In the genomic region with DNA sequence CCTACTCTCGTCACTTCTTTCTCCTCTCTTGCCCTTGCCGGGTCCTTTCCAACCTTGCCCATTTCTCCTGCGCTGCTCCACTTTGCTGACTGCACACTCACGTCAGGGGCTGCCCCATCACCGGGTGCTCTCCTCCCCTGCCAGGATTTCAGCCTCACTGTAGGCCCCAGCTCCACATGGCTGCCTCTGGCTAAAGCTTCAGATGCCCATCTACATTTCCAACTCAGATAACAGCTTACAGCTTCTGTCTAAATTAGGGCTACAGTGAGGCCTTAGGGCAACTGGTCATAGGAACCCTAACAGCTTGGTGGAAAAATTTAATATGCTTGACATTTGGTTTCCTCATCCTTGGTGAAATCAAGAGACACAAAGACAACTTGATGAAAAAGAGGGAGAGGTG, we compare ENCODE assay signal across 36 cellular contexts. TPM values are rescaled to one million over a fixed set of nuclear protein-coding genes. Genes with fewer than 3 reads are reported as not detected.
"Had no signal": no experiment of that assay in that cellular context is flagged by ENCODE, and none has a peak within 500 bp of the region (broad histone marks: within the 10 kb centered on the region; RNA-seq: fewer than 3 reads in every experiment).

No MANE protein-coding gene starts in this region.

- H3K9me3 ChIP-seq: neutrophil, pancreas, prostate gland, right atrium auricular region, spleen, suprapubic skin, testis, tibial artery, transverse colon, upper lobe of right lung, uterus had no signal

- H3K9ac ChIP-seq: neural progenitor cell had no signal

- ATAC-seq: naive thymus-derived CD8-positive, alpha-beta T cell; natural killer cell treated with Interleukin-12 subunit alpha and Interleukin-12 subunit beta and Interleukin-15 and Interleukin-18, amount 100 ng/mL, for 72 hours; pancreas; sciatic nerve; stimulated activated memory B cell treated with anti-CD40 and anti-IgM and Interleukin-4, amounts not matched to agents 10 μg/mL and 1 μg/mL and 100 μg/mL, for 72 hours; stimulated activated naive CD8-positive, alpha-beta T cell treated with anti-CD3 and anti-CD28 coated beads, Interleukin-15, amount 100 ng/mL, for 72 hours; stimulated activated naive CD8-positive, alpha-beta T cell treated with anti-CD3 and anti-CD28 coated beads, Interleukin-15, Interleukin-2, amounts not matched to agents 100 U/mL and 50 U/mL, for 24 hours; upper lobe of right lung had no signal

- H3K36me3 Mint-ChIP-seq: naive thymus-derived CD8-positive, alpha-beta T cell; natural killer cell treated with Interleukin-12 subunit alpha and Interleukin-12 subunit beta and Interleukin-15 and Interleukin-18, amount 100 ng/mL, for 72 hours; neural progenitor cell; stimulated activated memory B cell treated with anti-CD40 and anti-IgM and Interleukin-4, amounts not matched to agents 10 μg/mL and 1 μg/mL and 100 μg/mL, for 72 hours; type B pancreatic cell had no signal

- H3K27me3 ChIP-seq: neural progenitor cell, neutrophil, pancreas, right atrium auricular region, testis, tibial artery, upper lobe of right lung, uterus had no signal

- H3K9me3 Mint-ChIP-seq: naive thymus-derived CD8-positive, alpha-beta T cell; natural killer cell treated with Interleukin-12 subunit alpha and Interleukin-12 subunit beta and Interleukin-15 and Interleukin-18, amount 100 ng/mL, for 72 hours; nephron progenitor cell; neural progenitor cell; stimulated activated memory B cell treated with anti-CD40 and anti-IgM and Interleukin-4, amounts not matched to agents 10 μg/mL and 1 μg/mL and 100 μg/mL, for 72 hours; stimulated activated naive CD8-positive, alpha-beta T cell treated with anti-CD3 and anti-CD28 coated beads, Interleukin-15, amount 100 ng/mL, for 72 hours; type B pancreatic cell had no signal

- H3K4me3 ChIP-seq: neural progenitor cell, pancreas, prostate gland, right atrium auricular region, skin epidermis, smooth muscle cell, spleen, suprapubic skin, testis, tibial artery, transverse colon, upper lobe of right lung, uterus had no signal

- H3K27ac Mint-ChIP-seq: naive thymus-derived CD8-positive, alpha-beta T cell; natural killer cell treated with Interleukin-12 subunit alpha and Interleukin-12 subunit beta and Interleukin-15 and Interleukin-18, amount 100 ng/mL, for 72 hours; nephron progenitor cell; neural progenitor cell; stimulated activated memory B cell treated with anti-CD40 and anti-IgM and Interleukin-4, amounts not matched to agents 10 μg/mL and 1 μg/mL and 100 μg/mL, for 72 hours; stimulated activated naive CD8-positive, alpha-beta T cell treated with anti-CD3 and anti-CD28 coated beads, Interleukin-15, amount 100 ng/mL, for 72 hours; type B pancreatic cell had no signal

- H3K27ac ChIP-seq: neural progenitor cell, neutrophil, pancreas, prostate gland, right atrium auricular region, spleen, suprapubic skin, testis, tibial artery, transverse colon, upper lobe of right lung, uterus had no signal

- H3K4me1 ChIP-seq: neural progenitor cell, pancreas, prostate gland, right atrium auricular region, spleen, suprapubic skin, testis, transverse colon, upper lobe of right lung, uterus had no signal

- H3K36me3 ChIP-seq: neural progenitor cell, neutrophil, pancreas, prostate gland, right atrium auricular region, spleen, suprapubic skin, tibial artery, transverse colon, upper lobe of right lung, uterus had no signal

- H3K4me3 Mint-ChIP-seq: naive thymus-derived CD8-positive, alpha-beta T cell; natural killer cell treated with Interleukin-12 subunit alpha and Interleukin-12 subunit beta and Interleukin-15 and Interleukin-18, amount 100 ng/mL, for 72 hours; nephron progenitor cell; neural progenitor cell; stimulated activated memory B cell treated with anti-CD40 and anti-IgM and Interleukin-4, amounts not matched to agents 10 μg/mL and 1 μg/mL and 100 μg/mL, for 72 hours; stimulated activated naive CD8-positive, alpha-beta T cell treated with anti-CD3 and anti-CD28 coated beads, Interleukin-15, amount 100 ng/mL, for 72 hours; type B pancreatic cell had no signal

- H3K4me1 Mint-ChIP-seq: neural progenitor cell; stimulated activated memory B cell treated with anti-CD40 and anti-IgM and Interleukin-4, amounts not matched to agents 10 μg/mL and 1 μg/mL and 100 μg/mL, for 72 hours; stimulated activated naive CD8-positive, alpha-beta T cell treated with anti-CD3 and anti-CD28 coated beads, Interleukin-15, amount 100 ng/mL, for 72 hours had no signal

- DNase-seq: naive thymus-derived CD8-positive, alpha-beta T cell; nephron progenitor cell; nucleus accumbens; pancreas; retina; spleen; stimulated activated CD4-positive, alpha-beta T cell treated with anti-CD3 and anti-CD28 coated beads, Interleukin-12 subunit alpha, Interleukin-12 subunit beta, amount 100 ng/mL, for 4 hours; stimulated activated CD4-positive, alpha-beta T cell treated with anti-CD3 and anti-CD28 coated beads, Interleukin-1b, Interleukin-23, amount 100 ng/mL, for 48 hours; stimulated activated CD4-positive, alpha-beta T cell treated with anti-CD3 and anti-CD28 coated beads, Interleukin-4, amount 100 ng/mL, for 1 hour; stimulated activated CD4-positive, alpha-beta T cell treated with anti-CD3 and anti-CD28 coated beads, Interleukin-4, amount 100 ng/mL, for 4 hours; stimulated activated CD8-positive, alpha-beta memory T cell treated with anti-CD3 and anti-CD28 coated beads, Interleukin-4, amount 100 ng/mL, for 48 hours; stimulated activated naive CD4-positive, alpha-beta T cell; stimulated activated naive CD8-positive, alpha-beta T cell treated with anti-CD3 and anti-CD28 coated beads, Interleukin-15, amount 100 ng/mL, for 72 hours; stimulated activated naive CD8-positive, alpha-beta T cell treated with anti-CD3 and anti-CD28 coated beads, Interleukin-15, Interleukin-2, amounts not matched to agents 100 U/mL and 50 U/mL, for 24 hours; substantia nigra; testis; tibial artery; transverse colon; upper lobe of right lung; uterus had no signal

- H3K4me2 ChIP-seq: neural progenitor cell, smooth muscle cell had no signal

RNA-seq across cellular contexts. Expression of a gene that starts 25.9 kb away (rescaled TPM):
- total RNA-seq: naive thymus-derived CD8-positive, alpha-beta T cell; natural killer cell treated with Interleukin-12 subunit alpha and Interleukin-12 subunit beta and Interleukin-15 and Interleukin-18, amount 100 ng/mL, for 72 hours; omental fat pad; osteocyte; posterior vena cava; pulmonary artery endothelial cell; right atrium auricular region; sciatic nerve; smooth muscle cell; spleen; suprapubic skin; transverse colon; upper lobe of right lung; urinary bladder; uterus had no signal
